Comparison of ENCODE assay signal across 32 cellular contexts in genomic region chr18:23336072-23336471, GRCh38.
DNase-seq lines count a peak whose midpoint lies in the region; ATAC-seq, FAIRE-seq and TF ChIP-seq lines count a peak whose summit lies in the region.
"Had no signal": no experiment of that assay in that cellular context is flagged by ENCODE, and none has a peak within 500 bp of the region (broad histone marks: within the 10 kb centered on the region; RNA-seq: fewer than 3 reads in every experiment).

No MANE protein-coding gene starts in this region.

- H3K4me1 ChIP-seq in kidney (ENCODE audit: control insufficient read depth in 1 of 2, insufficient read depth in 1 of 2, low read depth in 1 of 2, low read length in 2 of 2) (no peaks in the 10 kb centered on the region), uterus (peaks cover 0 to 7% of the 10 kb centered on the region in 2 donors)
- H3K4me1 ChIP-seq: SJCRH30 had no signal

- intact Hi-C loops in left cardiac atrium (cut with DNase I): no loop called here
- intact Hi-C loops in Right ventricle myocardium inferior (cut with DNase I): no loop called here
- intact Hi-C loops in kidney (cut with DNase I): no loop called here
- intact Hi-C loops in uterus (cut with DNase I; ENCODE audit: low total_unique reads): no loop called here

- TF ChIP-seq CTCF in endothelial cell (IDR thresholded peaks at IDR 0.05; ENCODE audit: unreplicated experiment): no peak
- no peak for TF ChIP-seq CTCF in kidney (IDR thresholded peaks at IDR 0.05; ENCODE audit: borderline replicate concordance, extremely low read depth, insufficient read depth)
- TF ChIP-seq CTCF in uterus (IDR thresholded peaks at IDR 0.05): no peak

- H3K27me3 Mint-ChIP-seq in endothelial cell (ENCODE audit: unreplicated experiment): no peaks in the 10 kb centered on the region
- H3K27me3 Mint-ChIP-seq: activated naive CD8-positive, alpha-beta T cell treated with anti-CD3 and anti-CD28 coated beads, Interleukin-2, amount 10 ng/mL, durations not matched to agents 7 days and 5 days; natural killer cell treated with Interleukin-12 subunit alpha and Interleukin-12 subunit beta and Interleukin-15 and Interleukin-18, amount 100 ng/mL, for 72 hours had no signal

- no peak overlapping the region for H3K4me3 Mint-ChIP-seq in endothelial cell (ENCODE audit: unreplicated experiment)
- H3K4me3 Mint-ChIP-seq: activated naive CD8-positive, alpha-beta T cell treated with anti-CD3 and anti-CD28 coated beads, Interleukin-2, amount 10 ng/mL, durations not matched to agents 7 days and 5 days; CD8-positive, alpha-beta T cell; natural killer cell treated with Interleukin-12 subunit alpha and Interleukin-12 subunit beta and Interleukin-15 and Interleukin-18, amount 100 ng/mL, for 72 hours had no signal

- peak overlapping the region; percentile 26 for H3K27ac Mint-ChIP-seq in endothelial cell (ENCODE audit: unreplicated experiment)
- H3K27ac Mint-ChIP-seq: activated naive CD8-positive, alpha-beta T cell treated with anti-CD3 and anti-CD28 coated beads, Interleukin-2, amount 10 ng/mL, durations not matched to agents 7 days and 5 days; CD8-positive, alpha-beta T cell; natural killer cell treated with Interleukin-12 subunit alpha and Interleukin-12 subunit beta and Interleukin-15 and Interleukin-18, amount 100 ng/mL, for 72 hours had no signal

- H3K9ac ChIP-seq in kidney (ENCODE audit: low read length in 2 of 2): no peak overlapping the region

- peaks cover 23% of the 10 kb centered on the region for H3K4me1 Mint-ChIP-seq in endothelial cell (ENCODE audit: unreplicated experiment)
- H3K4me1 Mint-ChIP-seq: activated naive CD8-positive, alpha-beta T cell treated with anti-CD3 and anti-CD28 coated beads, Interleukin-2, amount 10 ng/mL, durations not matched to agents 7 days and 5 days had no signal

- H3K27me3 ChIP-seq in uterus: no peaks in the 10 kb centered on the region
- H3K27me3 ChIP-seq: ascending aorta, SJCRH30, suprapubic skin, upper lobe of right lung had no signal

- ATAC-seq in left cardiac atrium: peak in 1 of 2 donors; percentile 56
- ATAC-seq in Right ventricle myocardium inferior: no peak
- no peak for ATAC-seq in HG02623 (IDR thresholded peaks at IDR 0.05; ENCODE audit: unreplicated experiment)
- ATAC-seq: CD8-positive, alpha-beta T cell; natural killer cell treated with Interleukin-12 subunit alpha and Interleukin-12 subunit beta and Interleukin-15 and Interleukin-18, amount 100 ng/mL, for 72 hours; upper lobe of right lung had no signal

- H3K27ac ChIP-seq in kidney (ENCODE audit: low read depth in 2 of 2, low read length in 2 of 2) (no peak overlapping the region), uterus (peak overlapping the region; percentile 53 to 54)
- H3K27ac ChIP-seq: ascending aorta, SJCRH30, suprapubic skin, WERI-Rb-1 had no signal

- no peaks in the 10 kb centered on the region for H3K9me3 Mint-ChIP-seq in endothelial cell (ENCODE audit: unreplicated experiment)
- H3K9me3 Mint-ChIP-seq: activated naive CD8-positive, alpha-beta T cell treated with anti-CD3 and anti-CD28 coated beads, Interleukin-2, amount 10 ng/mL, durations not matched to agents 7 days and 5 days; CD8-positive, alpha-beta T cell; natural killer cell treated with Interleukin-12 subunit alpha and Interleukin-12 subunit beta and Interleukin-15 and Interleukin-18, amount 100 ng/mL, for 72 hours had no signal

- no peak overlapping the region for H3K4me3 ChIP-seq in kidney (ENCODE audit: low read length in 2 of 2)
- no peak overlapping the region for H3K4me3 ChIP-seq in uterus
- H3K4me3 ChIP-seq: ascending aorta, lung, SJCRH30, suprapubic skin, upper lobe of right lung had no signal

- peaks cover 5% of the 10 kb centered on the region for H3K36me3 Mint-ChIP-seq in endothelial cell (ENCODE audit: low read depth, unreplicated experiment)
- H3K36me3 Mint-ChIP-seq: natural killer cell treated with Interleukin-12 subunit alpha and Interleukin-12 subunit beta and Interleukin-15 and Interleukin-18, amount 100 ng/mL, for 72 hours had no signal

- H3K9me3 ChIP-seq in kidney (ENCODE audit: control insufficient read depth in 1 of 2, low read length in 2 of 2): no peaks in the 10 kb centered on the region
- H3K9me3 ChIP-seq in uterus: no peaks in the 10 kb centered on the region
- H3K9me3 ChIP-seq: ascending aorta, SJCRH30, suprapubic skin, upper lobe of right lung had no signal

- DNase-seq in left cardiac atrium: peak; percentile 39
- DNase-seq in Right ventricle myocardium inferior (ENCODE audit: missing footprints): no peak
- no peak for DNase-seq in endothelial cell (ENCODE audit: low spot score)
- DNase-seq in kidney: no peak
- no peak for DNase-seq in uterus
- no peak for DNase-seq in AML-193 (lab: John Stamatoyannopoulos, UW)
- DNase-seq in NCI-H526 (lab: John Stamatoyannopoulos, UW): no peak
- DNase-seq: activated CD4-positive, alpha-beta T cell treated with anti-CD3 and anti-CD28 coated beads for 48 hours; activated gamma-delta T cell; activated naive CD8-positive, alpha-beta T cell treated with anti-CD3 and anti-CD28 coated beads, Interleukin-2, amount 10 ng/mL, durations not matched to agents 7 days and 5 days; caudate nucleus; CD8-positive, alpha-beta T cell; cortex of kidney; GOT3; NCI-H1092 treated with DMSO at 0.1 percent for 48 hours; NCI-H1694 treated with DMSO at 0.1 percent for 48 hours; NCI-H446 treated with DMSO at 0.1 percent for 48 hours; occipital lobe; SJCRH30; small intestine; stimulated activated CD4-positive, alpha-beta T cell treated with anti-CD3 and anti-CD28 coated beads, Interleukin-1b, Interleukin-23, amount 100 ng/mL, for 48 hours; stimulated activated naive CD4-positive, alpha-beta T cell treated with Interleukin-2 at 50 U/mL for 16 hours; T1000; upper lobe of right lung; WERI-Rb-1 had no signal

- H3K36me3 ChIP-seq in kidney (ENCODE audit: control insufficient read depth in 1 of 2, insufficient read depth in 2 of 2, low read length in 2 of 2) (no peaks in the 10 kb centered on the region), uterus (no peaks in the 10 kb centered on the region)
- H3K36me3 ChIP-seq: ascending aorta, SJCRH30, suprapubic skin, upper lobe of right lung, WERI-Rb-1 had no signal

- TF ChIP-seq POLR2A in uterus (IDR thresholded peaks at IDR 0.05): no peak

- peak; percentile 47 for FAIRE-seq in kidney (lab: Jason Lieb, UNC)
- FAIRE-seq: A204.1, GM18507, small intestine had no signal

Comparison
In these comparisons a context has a peak if more than half of its experiments do, and no peak if none do; other contexts are left out.
1. H3K27ac ChIP-seq: peak in uterus (2 of 2); none in kidney (0 of 2).